Comparison of ENCODE assay signal across 8 cellular contexts in genomic region chr1:88684482-88685238, GRCh38. TPM values are rescaled to one million over a fixed set of nuclear protein-coding genes. Genes with fewer than 3 reads are reported as not detected.
A peak's percentile ranks its signal among the peaks of the same experiment; 100 is the strongest.
DNase-seq lines count a peak whose midpoint lies in the region; ATAC-seq and TF ChIP-seq lines count a peak whose summit lies in the region.

No MANE protein-coding gene starts in this region.

- H3K9me2 ChIP-seq in SK-N-SH, result no peaks in the 10 kb centered on the region; the same call in 1 of the 2 replicates

- H3K79me2 ChIP-seq in SK-N-SH (ENCODE audit: insufficient read depth), result peaks cover 58% of the 10 kb centered on the region

- peak overlapping the region; percentile 95 for H3K4me3 ChIP-seq in HAP-1
- H3K4me3 ChIP-seq in SK-N-SH (ENCODE audit: low read depth in 2 of 2, low read length in 1 of 2), result peak overlapping the region; percentile 95 to 98
- peak overlapping the region; percentile 70 to 91 (median 86) for H3K4me3 ChIP-seq in heart left ventricle
- peak overlapping the region; percentile 91 for H3K4me3 ChIP-seq in urinary bladder (ENCODE audit: low read depth, low read length)

- peaks cover 24% of the 10 kb centered on the region; the same call in 1 of the 2 replicates for H4K20me1 ChIP-seq in SK-N-SH (ENCODE audit: insufficient read depth)

- intact Hi-C loops in heart left ventricle (cut with DNase I) (loop anchor here in 3 of 10 donors (1.0 to 10.0 kb wide), 4 partner anchors 29 to 210 kb away; partner anchors contain the start of gene GTF2B (in 2 of the 3)), posterior cingulate gyrus (cut with DNase I) (loop anchor here (5.0 to 10.0 kb wide), 2 partner anchors 110 to 208 kb away; partner anchors contain the start of gene GTF2B)

- H3K36me3 Mint-ChIP-seq in activated naive CD8-positive, alpha-beta T cell treated with anti-CD3 and anti-CD28 coated beads, Interleukin-2, amount 10 ng/mL, durations not matched to agents 7 days and 5 days, result peaks cover 4% of the 10 kb centered on the region

- peak overlapping the region; percentile 90 to 92 for H3K27ac ChIP-seq in SK-N-SH (ENCODE audit: low read depth in 2 of 2, low read length in 1 of 2)
- H3K27ac ChIP-seq in heart left ventricle, result peak overlapping the region; percentile 86 to 96 (median 94)
- H3K27ac ChIP-seq in urinary bladder (ENCODE audit: low read depth), result peak overlapping the region; percentile 93

- WGBS in SK-N-SH (ENCODE audit: low lambda C conversion rate), result 3% methylated on average over 26 of the region's 58 CpGs
- WGBS in heart left ventricle, 4 donors, result 0 to 2% (median 1%) methylated on average over 42 to 58 of the region's 58 CpGs
- under 1% methylated on average over 58 of the region's 58 CpGs for WGBS in urinary bladder

- TF ChIP-seq RAD21 in SK-N-SH (IDR thresholded peaks at IDR 0.05; ENCODE audit: low read length), result no peak

- H3K4me1 Mint-ChIP-seq in activated naive CD8-positive, alpha-beta T cell treated with anti-CD3 and anti-CD28 coated beads, Interleukin-2, amount 10 ng/mL, durations not matched to agents 7 days and 5 days, result peaks cover 15% of the 10 kb centered on the region

- in situ Hi-C loops in HAP-1 (cut with MboI; ENCODE audit: low sequenced_read_pairs), result no loop called here

- H3K9ac ChIP-seq in SK-N-SH, result peak overlapping the region; percentile 92

- H3F3A ChIP-seq in SK-N-SH (replicated peaks; ENCODE audit: insufficient read depth), result peaks cover 29% of the 10 kb centered on the region

- no peaks in the 10 kb centered on the region for H3K36me3 ChIP-seq in HAP-1 (replicated peaks)
- peaks cover 4% of the 10 kb centered on the region in 2 experiments for H3K36me3 ChIP-seq in SK-N-SH (replicated peaks in 1 of 2; ENCODE audit: control insufficient read depth in 1 of 2, insufficient read depth in 2 of 2, low read length in 1 of 2)
- peaks cover 0 to 9% (median 0%) of the 10 kb centered on the region in 9 donors for H3K36me3 ChIP-seq in heart left ventricle
- H3K36me3 ChIP-seq in urinary bladder (ENCODE audit: insufficient read depth), result no peaks in the 10 kb centered on the region

- POLR2A ChIA-PET in SK-N-SH (lab: Yijun Ruan, JAX), result no interaction called here
- POLR2A ChIA-PET in activated naive CD8-positive, alpha-beta T cell treated with anti-CD3 and anti-CD28 coated beads, Interleukin-2, amount 10 ng/mL, durations not matched to agents 7 days and 5 days (lab: Charles Lee), result interaction anchor here (0.7 to 3.3 kb wide), 17 partner anchors 9 to 1770 kb away, joined by 3 to 60 read pairs (median 5); partner anchors contain the start of genes GBP1, GTF2B, HS2ST1 and SELENOF

- ATAC-seq in activated naive CD8-positive, alpha-beta T cell treated with anti-CD3 and anti-CD28 coated beads, Interleukin-2, amount 10 ng/mL, durations not matched to agents 7 days and 5 days (ENCODE audit: low read depth), result peak; percentile 40
- peak; percentile 15 to 55 (median 45) for ATAC-seq in heart left ventricle

- H3K4me3 Mint-ChIP-seq in activated naive CD8-positive, alpha-beta T cell treated with anti-CD3 and anti-CD28 coated beads, Interleukin-2, amount 10 ng/mL, durations not matched to agents 7 days and 5 days, result peak overlapping the region; percentile 98

- no peaks in the 10 kb centered on the region for H3K27me3 Mint-ChIP-seq in activated naive CD8-positive, alpha-beta T cell treated with anti-CD3 and anti-CD28 coated beads, Interleukin-2, amount 10 ng/mL, durations not matched to agents 7 days and 5 days

- CTCF ChIA-PET in SK-N-SH (lab: Yijun Ruan, JAX), result interaction anchor here (0.6 to 2.4 kb wide), 10 partner anchors 11 to 193 kb away, joined by 3 to 13 read pairs (median 4); no protein-coding TSS in a partner anchor

- TF ChIP-seq CTCF in SK-N-SH (IDR thresholded peaks at IDR 0.05) (peak; percentile 38; the same call in 1 of the 2 replicates), heart left ventricle (IDR thresholded peaks at IDR 0.05) (peak in 2 of 12 donors; percentile 1 to 3)

- H2AFZ ChIP-seq in SK-N-SH (ENCODE audit: low read depth), result peak overlapping the region; percentile 87

- H3K27me3 ChIP-seq in HAP-1 (ENCODE audit: low read depth) (no peaks in the 10 kb centered on the region), SK-N-SH (ENCODE audit: insufficient read depth) (no peaks in the 10 kb centered on the region), heart left ventricle (no peaks in the 10 kb centered on the region)

- TF ChIP-seq POLR2A in heart left ventricle (IDR thresholded peaks at IDR 0.05), result no peak

- no peaks in the 10 kb centered on the region for H3K9me3 ChIP-seq in HAP-1
- no peaks in the 10 kb centered on the region for H3K9me3 ChIP-seq in SK-N-SH
- no peaks in the 10 kb centered on the region for H3K9me3 ChIP-seq in heart left ventricle

- DNase-seq in GF-D8 (lab: John Stamatoyannopoulos, UW), result peak; percentile 19
- DNase-seq in HAP-1 (ENCODE audit: low spot score in 2 of 2), result peak; percentile 76 to 88
- peak; percentile 80 for DNase-seq in M059J (ENCODE audit: low read depth)
- DNase-seq in SK-N-SH, result peak; percentile 75
- peak; percentile 76 for DNase-seq in activated naive CD8-positive, alpha-beta T cell treated with anti-CD3 and anti-CD28 coated beads, Interleukin-2, amount 10 ng/mL, durations not matched to agents 7 days and 5 days
- peak; percentile 48 to 85 (median 54) for DNase-seq in heart left ventricle
- peak; percentile 17 to 89 (median 39) for DNase-seq in posterior cingulate gyrus

- peak overlapping the region; percentile 73 for H3K4me2 ChIP-seq in SK-N-SH

- H3K4me1 ChIP-seq in HAP-1 (peaks cover 18% of the 10 kb centered on the region), SK-N-SH (ENCODE audit: control insufficient read depth in 1 of 2, insufficient read depth in 2 of 2, low read depth in 1 of 2, low read length in 1 of 2) (peaks cover 7 to 11% of the 10 kb centered on the region in 2 experiments; a peak in 2 of 4 replicates), heart left ventricle (peaks cover 0 to 41% (median 27%) of the 10 kb centered on the region in 12 donors), urinary bladder (ENCODE audit: insufficient read depth) (no peaks in the 10 kb centered on the region)

- TF ChIP-seq EP300 in SK-N-SH (IDR thresholded peaks at IDR 0.05; ENCODE audit: borderline replicate concordance in 1 of 2, low read depth in 1 of 2, low read length in 1 of 2), result no peak

- peak overlapping the region; percentile 95 for H3K27ac Mint-ChIP-seq in activated naive CD8-positive, alpha-beta T cell treated with anti-CD3 and anti-CD28 coated beads, Interleukin-2, amount 10 ng/mL, durations not matched to agents 7 days and 5 days

- H3K9me3 Mint-ChIP-seq in activated naive CD8-positive, alpha-beta T cell treated with anti-CD3 and anti-CD28 coated beads, Interleukin-2, amount 10 ng/mL, durations not matched to agents 7 days and 5 days, result no peaks in the 10 kb centered on the region

TF ChIP-seq in SK-N-SH, 30 proteins besides CTCF, POLR2A, EP300 and RAD21 (continues in another document):
- TF ChIP-seq SMC3 (IDR thresholded peaks at IDR 0.05; ENCODE audit: low read depth, low read length) (no peak), IRF3 (IDR thresholded peaks at IDR 0.05; ENCODE audit: low read depth, low read length) (no peak), YY1 (IDR thresholded peaks at IDR 0.05; ENCODE audit: low read depth) (peak; percentile 72), GABPA (IDR thresholded peaks at IDR 0.05; ENCODE audit: low read depth) (peak; percentile 50; the same call in 1 of the 2 replicates), TEAD4 (IDR thresholded peaks at IDR 0.05; ENCODE audit: borderline replicate concordance, insufficient read depth) (no peak), RFX5 (IDR thresholded peaks at IDR 0.05; ENCODE audit: low read length) (no peak), MAX (IDR thresholded peaks at IDR 0.05; ENCODE audit: low read depth) (peak; percentile 43; the same call in 1 of the 2 replicates), MXI1 (IDR thresholded peaks at IDR 0.05; ENCODE audit: low read depth, low read length) (0 out of 2 replicates have a peak, but pooled peaks have one; percentile 2), ZBTB33 (IDR thresholded peaks at IDR 0.05; ENCODE audit: borderline replicate concordance, low read depth) (no peak), NRF1 (IDR thresholded peaks at IDR 0.05; ENCODE audit: low read depth, low read length) (no peak)

RNA-seq across cellular contexts. Expression of gene PKN2, which starts 0.6 kb away (rescaled TPM):
- total RNA-seq in M059J (2014; rRNA removed; shearing (Covaris generic)), result 22.5 and 30.7 TPM in 2 replicates
- polyA plus RNA-seq in SK-N-SH (2012; rRNA removed) (6.8 and 11.2 TPM in 2 replicates), heart left ventricle (10 to 100 TPM in 1 of 2 donors, 1 to 10 TPM in 1; 7.3 to 12.9 TPM), urinary bladder (15.8 TPM)
- 9.2 and 11.0 TPM in 2 replicates for polyA plus RNA-seq in SK-N-SH (2012; cell fraction: cytosol; rRNA removed)
- polyA plus RNA-seq in SK-N-SH (2012; cell fraction: nucleus; rRNA removed), result 11.0 and 26.6 TPM in 2 replicates
- 10 to 100 TPM; 32.4 to 36.7 TPM for total RNA-seq in activated naive CD8-positive, alpha-beta T cell treated with anti-CD3 and anti-CD28 coated beads, Interleukin-2, amount 10 ng/mL, durations not matched to agents 7 days and 5 days
- total RNA-seq in heart left ventricle (10 to 100 TPM; 20.3 to 43.8 (median 34.3) TPM), urinary bladder (113 TPM)

Comparison
In these comparisons a context has a peak if more than half of its experiments do, and no peak if none do; other contexts are left out.
1. Peak in every context shown above with its lines: DNase-seq, ATAC-seq, H3K4me3 ChIP-seq and H3K27ac ChIP-seq.
2. DNase-seq: peak in every context shown above with its lines; median percentile 82 in HAP-1; 80 in M059J; 76 in activated naive CD8-positive, alpha-beta T cell treated with anti-CD3 and anti-CD28 coated beads, Interleukin-2, amount 10 ng/mL, durations not matched to agents 7 days and 5 days; 75 in SK-N-SH; 54 in heart left ventricle; 39 in posterior cingulate gyrus; 19 in GF-D8.